In the genomic region with DNA sequence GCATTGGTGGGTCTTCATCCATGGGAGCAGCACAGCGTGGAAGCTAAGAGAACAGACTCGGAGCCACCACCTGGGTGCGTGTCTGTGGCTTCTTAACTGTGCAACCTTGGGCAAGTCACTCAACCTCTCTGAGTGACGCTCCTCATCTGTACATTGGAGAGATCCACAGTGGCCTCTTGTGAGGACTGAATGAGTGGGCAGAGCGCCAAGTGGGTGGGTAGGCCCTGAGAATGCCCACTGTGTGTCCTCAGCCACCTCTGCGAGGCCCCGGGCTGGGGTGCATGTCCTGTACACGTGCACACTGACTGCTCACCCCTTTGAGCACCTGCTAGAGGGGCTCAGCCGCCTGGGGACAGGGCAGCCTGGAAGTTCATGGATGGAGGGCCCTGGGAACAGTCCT, we compare ENCODE assay signal across 1 cellular context.
TF ChIP-seq lines count a peak whose summit lies in the region.

No MANE protein-coding gene starts in this region.

TF ChIP-seq in GM23338, 12 proteins besides CTCF, POLR2A, EP300 and RAD21 (continued from another document):
- TF ChIP-seq, protein P1, sequence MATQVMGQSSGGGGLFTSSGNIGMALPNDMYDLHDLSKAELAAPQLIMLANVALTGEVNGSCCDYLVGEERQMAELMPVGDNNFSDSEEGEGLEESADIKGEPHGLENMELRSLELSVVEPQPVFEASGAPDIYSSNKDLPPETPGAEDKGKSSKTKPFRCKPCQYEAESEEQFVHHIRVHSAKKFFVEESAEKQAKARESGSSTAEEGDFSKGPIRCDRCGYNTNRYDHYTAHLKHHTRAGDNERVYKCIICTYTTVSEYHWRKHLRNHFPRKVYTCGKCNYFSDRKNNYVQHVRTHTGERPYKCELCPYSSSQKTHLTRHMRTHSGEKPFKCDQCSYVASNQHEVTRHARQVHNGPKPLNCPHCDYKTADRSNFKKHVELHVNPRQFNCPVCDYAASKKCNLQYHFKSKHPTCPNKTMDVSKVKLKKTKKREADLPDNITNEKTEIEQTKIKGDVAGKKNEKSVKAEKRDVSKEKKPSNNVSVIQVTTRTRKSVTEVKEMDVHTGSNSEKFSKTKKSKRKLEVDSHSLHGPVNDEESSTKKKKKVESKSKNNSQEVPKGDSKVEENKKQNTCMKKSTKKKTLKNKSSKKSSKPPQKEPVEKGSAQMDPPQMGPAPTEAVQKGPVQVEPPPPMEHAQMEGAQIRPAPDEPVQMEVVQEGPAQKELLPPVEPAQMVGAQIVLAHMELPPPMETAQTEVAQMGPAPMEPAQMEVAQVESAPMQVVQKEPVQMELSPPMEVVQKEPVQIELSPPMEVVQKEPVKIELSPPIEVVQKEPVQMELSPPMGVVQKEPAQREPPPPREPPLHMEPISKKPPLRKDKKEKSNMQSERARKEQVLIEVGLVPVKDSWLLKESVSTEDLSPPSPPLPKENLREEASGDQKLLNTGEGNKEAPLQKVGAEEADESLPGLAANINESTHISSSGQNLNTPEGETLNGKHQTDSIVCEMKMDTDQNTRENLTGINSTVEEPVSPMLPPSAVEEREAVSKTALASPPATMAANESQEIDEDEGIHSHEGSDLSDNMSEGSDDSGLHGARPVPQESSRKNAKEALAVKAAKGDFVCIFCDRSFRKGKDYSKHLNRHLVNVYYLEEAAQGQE (IDR thresholded peaks at IDR 0.05; ENCODE audit: unreplicated experiment): no peak
- TF ChIP-seq STAT1 (IDR thresholded peaks at IDR 0.05; ENCODE audit: unreplicated experiment): no peak
- no peak for TF ChIP-seq JUNB (IDR thresholded peaks at IDR 0.05; ENCODE audit: unreplicated experiment)
- no peak for TF ChIP-seq ZNF114 (CRISPR knock-in tag; IDR thresholded peaks at IDR 0.05)
- TF ChIP-seq, protein P2, sequence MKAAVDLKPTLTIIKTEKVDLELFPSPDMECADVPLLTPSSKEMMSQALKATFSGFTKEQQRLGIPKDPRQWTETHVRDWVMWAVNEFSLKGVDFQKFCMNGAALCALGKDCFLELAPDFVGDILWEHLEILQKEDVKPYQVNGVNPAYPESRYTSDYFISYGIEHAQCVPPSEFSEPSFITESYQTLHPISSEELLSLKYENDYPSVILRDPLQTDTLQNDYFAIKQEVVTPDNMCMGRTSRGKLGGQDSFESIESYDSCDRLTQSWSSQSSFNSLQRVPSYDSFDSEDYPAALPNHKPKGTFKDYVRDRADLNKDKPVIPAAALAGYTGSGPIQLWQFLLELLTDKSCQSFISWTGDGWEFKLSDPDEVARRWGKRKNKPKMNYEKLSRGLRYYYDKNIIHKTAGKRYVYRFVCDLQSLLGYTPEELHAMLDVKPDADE (IDR thresholded peaks at IDR 0.05): no peak
- no peak for TF ChIP-seq NANOG (IDR thresholded peaks at IDR 0.05; ENCODE audit: borderline replicate concordance)
- TF ChIP-seq EZH2 (IDR thresholded peaks at IDR 0.05; ENCODE audit: low read depth, unreplicated experiment): no peak
- no peak for TF ChIP-seq CREB1 (CRISPR knock-in tag; IDR thresholded peaks at IDR 0.05; ENCODE audit: low read depth)
